Comparison of ENCODE assay signal across 9 cellular contexts in the genomic region with DNA sequence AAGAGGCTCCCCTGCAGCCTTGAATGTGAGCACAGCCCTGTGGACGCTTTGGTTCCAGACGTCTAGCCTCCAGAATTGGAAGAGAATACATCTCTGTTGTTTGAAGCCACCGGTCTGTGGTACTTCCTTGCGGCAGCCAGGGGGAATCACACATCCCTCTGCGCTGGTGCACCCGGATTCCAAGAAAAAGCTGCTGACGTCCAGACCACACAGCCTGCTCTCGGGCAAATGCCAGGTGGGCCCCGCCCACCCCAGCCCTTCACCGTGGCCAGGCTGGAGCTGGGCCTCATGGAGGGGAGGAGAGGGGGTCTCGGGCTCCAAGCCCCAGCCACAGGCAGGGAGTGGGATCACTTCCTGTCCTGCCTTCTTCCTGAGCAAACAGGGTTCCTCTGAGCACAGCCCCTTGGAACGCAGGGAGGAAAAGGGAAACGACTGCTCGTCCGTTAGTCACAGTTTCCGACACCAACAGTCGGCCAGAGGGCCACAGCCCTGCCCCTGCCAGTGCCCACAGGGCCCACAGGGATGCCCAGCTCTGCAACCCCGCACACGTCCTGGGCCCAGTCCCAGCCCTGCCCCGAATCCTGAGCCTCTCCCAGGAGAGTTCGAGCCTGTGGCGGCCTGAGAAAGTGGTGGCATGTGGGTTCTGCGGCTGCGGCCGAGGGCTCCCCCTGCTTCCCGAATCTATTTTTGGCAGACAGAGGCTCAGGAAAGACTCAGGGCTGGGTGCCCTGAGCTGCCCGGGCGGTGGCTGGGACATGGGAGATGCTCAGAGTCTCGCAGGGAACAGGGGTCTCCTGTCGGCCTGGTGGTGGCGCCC.
DNase-seq lines count a peak whose midpoint lies in the region; ATAC-seq, FAIRE-seq and TF ChIP-seq lines count a peak whose summit lies in the region.
"Had no signal": no experiment of that assay in that cellular context is flagged by ENCODE, and none has a peak within 500 bp of the region (broad histone marks: within the 10 kb centered on the region; RNA-seq: fewer than 3 reads in every experiment).

No MANE protein-coding gene starts in this region.

- no peak overlapping the region for H2AFZ ChIP-seq in HepG2 (ENCODE audit: low read length)

- TF ChIP-seq CTCF in bronchial epithelial cell (IDR thresholded peaks at IDR 0.05; ENCODE audit: insufficient read depth, low read length, severe bottlenecking) (peak; percentile 27), HepG2 (CRISPR knock-in tag; IDR thresholded peaks at IDR 0.05) (no peak)

- no peaks in the 10 kb centered on the region for H3K27me3 ChIP-seq in HUES6 (ENCODE audit: control insufficient read depth, insufficient read depth, low read length)
- no peaks in the 10 kb centered on the region for H3K27me3 ChIP-seq in bronchial epithelial cell (ENCODE audit: control insufficient read depth, insufficient read depth, low read length)
- no peaks in the 10 kb centered on the region for H3K27me3 ChIP-seq in HepG2 (ENCODE audit: control insufficient read depth in 1 of 2, insufficient read depth in 2 of 2, low read length in 2 of 2)

- H3K79me2 ChIP-seq in HepG2 (ENCODE audit: insufficient read depth, low read length) = no peaks in the 10 kb centered on the region

- BruUV-seq in HepG2 (replicated peaks; lab: Mats Ljungman, UMichigan) = no TSS peak

- no peak for TF ChIP-seq RAD21 in HepG2 (CRISPR knock-in tag; IDR thresholded peaks at IDR 0.05)

- TF ChIP-seq EP300 in HepG2 (IDR thresholded peaks at IDR 0.05; ENCODE audit: low read depth in 2 of 2, low read length in 2 of 2) = no peak
- no peak for TF ChIP-seq EP300 in HepG2 (CRISPR knock-in tag; IDR thresholded peaks at IDR 0.05; ENCODE audit: borderline replicate concordance)

- POLR2A ChIA-PET in HepG2 (lab: Yijun Ruan, JAX) = no interaction called here

- H3K36me3 ChIP-seq in HUES6 (ENCODE audit: control insufficient read depth, insufficient read depth, low read length) (peaks cover 86% of the 10 kb centered on the region), bronchial epithelial cell (ENCODE audit: control insufficient read depth, insufficient read depth, low read length) (peaks cover 16% of the 10 kb centered on the region), HepG2 (replicated peaks in 1 of 2; ENCODE audit: control insufficient read depth in 1 of 2, insufficient read depth in 2 of 2, low read length in 2 of 2) (peaks cover 14 to 49% of the 10 kb centered on the region in 2 experiments; a peak in 4 of 5 replicates)

- ATAC-seq in HepG2 (no peak), HG02798 (IDR thresholded peaks at IDR 0.05; ENCODE audit: poor library complexity, unreplicated experiment) (no peak)
- ATAC-seq in activated CD4-positive, CD25-positive, alpha-beta regulatory T cell treated with anti-CD3 and anti-CD28 coated beads, Interleukin-2, amount 50 U/mL, for 24 hours = no peak

- H3K4me1 ChIP-seq in HUES6 (ENCODE audit: control insufficient read depth, insufficient read depth, low read length) = peaks cover 8% of the 10 kb centered on the region; the same call in 1 of the 2 replicates
- H3K4me1 ChIP-seq in HepG2 (ENCODE audit: insufficient read depth, low read length) = peaks cover 5% of the 10 kb centered on the region

- in situ Hi-C loops in HepG2 (cut with HindIII; ENCODE audit: extremely low pct_ligation_motif_present, low pct_unique_long_range_greater_than_20kb) = no loop called here

- FAIRE-seq in bronchial epithelial cell (lab: Jason Lieb, UNC) (no peak), HepG2 (lab: Jason Lieb, UNC) (no peak)
- FAIRE-seq: colon had no signal

- H3K27ac ChIP-seq in HUES6 (ENCODE audit: low read depth, low read length) (peak overlapping the region; percentile 41; the same call in 1 of the 2 replicates), HepG2 (ENCODE audit: extremely low read length, insufficient read depth, low read length) (no peak overlapping the region)

- H3K9ac ChIP-seq in HUES6 (ENCODE audit: low read length) (no peak overlapping the region), HepG2 (ENCODE audit: insufficient read depth, low read depth, low read length) (no peak overlapping the region)

- H3K9me3 ChIP-seq in HUES6 (ENCODE audit: control insufficient read depth, insufficient read depth, low read depth, low read length) (no peaks in the 10 kb centered on the region), HepG2 (ENCODE audit: low read length) (no peaks in the 10 kb centered on the region)

- CTCF ChIA-PET in HepG2 (lab: Yijun Ruan, JAX; ENCODE audit: low intra/inter-chr PET ratio, low total read pairs) = no interaction called here

- no peak for TF ChIP-seq POLR2A in HepG2 (IDR thresholded peaks at IDR 0.05; ENCODE audit: insufficient read depth in 1 of 2, low read depth in 2 of 2, low read length in 2 of 2)

- intact Hi-C loops in HepG2 (cut with micrococcal nuclease; ENCODE audit: unreplicated experiment) = no loop called here

- no peak overlapping the region for H3K4me2 ChIP-seq in HepG2 (ENCODE audit: low read depth, low read length)

- DNase-seq in bronchial epithelial cell (ENCODE audit: low read depth) = peak; percentile 74
- DNase-seq in HepG2 (ENCODE audit: low spot score) = no peak
- peak; percentile 65 for DNase-seq in superior temporal gyrus (ENCODE audit: extremely low spot score)
- DNase-seq in NCI-H2107 treated with DMSO at 0.1 percent for 48 hours (lab: John Stamatoyannopoulos, UW; ENCODE audit: unreplicated experiment) = no peak
- no peak for DNase-seq in NCI-H1417 treated with DMSO at 0.1 percent for 48 hours (lab: John Stamatoyannopoulos, UW)

- no peaks in the 10 kb centered on the region for H4K20me1 ChIP-seq in HepG2 (ENCODE audit: insufficient read depth, low read length)

- H3K4me3 ChIP-seq in HUES6 (ENCODE audit: low read depth, low read length) (no peak overlapping the region), bronchial epithelial cell (ENCODE audit: low read depth, low read length) (no peak overlapping the region), HepG2 (replicated peaks in 1 of 3; ENCODE audit: insufficient read depth in 1 of 3, low read depth in 2 of 3, low read length in 3 of 3) (no peak overlapping the region)

- 98% methylated on average over 18 of the region's 31 CpGs for WGBS in HepG2 (ENCODE audit: low lambda C conversion rate)

TF ChIP-seq in HepG2, 621 proteins besides CTCF, POLR2A, EP300 and RAD21:
- TF ChIP-seq AGO2 (optimal IDR thresholded peaks at IDR 0.05; ENCODE audit: low read depth, low read length) = peak; percentile 41
- no peak for TF ChIP-seq ZBTB4 (CRISPR knock-in tag; IDR thresholded peaks at IDR 0.05; ENCODE audit: borderline replicate concordance)
- TF ChIP-seq RBM22 (optimal IDR thresholded peaks at IDR 0.05; ENCODE audit: low read length) = peak; percentile 23

Comparison
In these comparisons a context has a peak if more than half of its experiments do, and no peak if none do; other contexts are left out.
1. DNase-seq: peak in bronchial epithelial cell (single experiment) and superior temporal gyrus (single experiment); none in HepG2 (single experiment), NCI-H2107 treated with DMSO at 0.1 percent for 48 hours (single experiment) and NCI-H1417 treated with DMSO at 0.1 percent for 48 hours (single experiment).